In genomic region chr7:65390588-65390987, GRCh38 we compare ENCODE assay signal across 13 cellular contexts. TPM values are rescaled to one million over a fixed set of nuclear protein-coding genes. Genes with fewer than 3 reads are reported as not detected.
DNase-seq lines count a peak whose midpoint lies in the region; ATAC-seq lines count a peak whose summit lies in the region.
"Had no signal": no experiment of that assay in that cellular context is flagged by ENCODE, and none has a peak within 500 bp of the region (broad histone marks: within the 10 kb centered on the region; RNA-seq: fewer than 3 reads in every experiment).

No MANE protein-coding gene starts in this region.

- peaks cover 35% of the 10 kb centered on the region for H3K4me1 Mint-ChIP-seq in memory B cell

- peaks cover 71% of the 10 kb centered on the region for H3K36me3 ChIP-seq in MG63

- H3K9me3 ChIP-seq in MG63, result no peaks in the 10 kb centered on the region
- H3K9me3 ChIP-seq: heart left ventricle had no signal

- peak overlapping the region; percentile 68 for H3K27ac Mint-ChIP-seq in memory B cell

- H3K9me3 Mint-ChIP-seq in memory B cell, result peaks cover 1% of the 10 kb centered on the region

- H3K4me3 ChIP-seq in MG63, result no peak overlapping the region
- H3K4me3 ChIP-seq: heart left ventricle, transverse colon had no signal

- peak; percentile 69 for ATAC-seq in GM18508 (IDR thresholded peaks at IDR 0.05; ENCODE audit: insufficient read depth, unreplicated experiment)
- peak; percentile 80 for ATAC-seq in GM21526 (IDR thresholded peaks at IDR 0.05; ENCODE audit: low FRiP score, unreplicated experiment)
- peak; percentile 83 for ATAC-seq in HG03432 (IDR thresholded peaks at IDR 0.05; ENCODE audit: unreplicated experiment)
- ATAC-seq in memory B cell (ENCODE audit: low read depth), result no peak
- ATAC-seq: heart left ventricle had no signal

- H3K4me3 Mint-ChIP-seq in memory B cell, result peak overlapping the region; percentile 52

- no peaks in the 10 kb centered on the region for H3K27me3 Mint-ChIP-seq in memory B cell

- H3K36me3 Mint-ChIP-seq in memory B cell, result peaks cover 41% of the 10 kb centered on the region

- no peaks in the 10 kb centered on the region for H3K27me3 ChIP-seq in MG63
- H3K27me3 ChIP-seq: heart left ventricle, transverse colon had no signal

- DNase-seq in memory B cell (ENCODE audit: low spot score in 2 of 2) (no peak), HPDE6-E6E7 (ENCODE audit: extremely low spot score) (no peak), SW 1271 (lab: John Stamatoyannopoulos, UW) (no peak), MG63 (no peak)
- no peak for DNase-seq in stimulated activated CD4-positive, alpha-beta T cell treated with anti-CD3 and anti-CD28 coated beads, Interleukin-4, amount 100 ng/mL, for 1 hour
- DNase-seq: activated CD8-positive, alpha-beta memory T cell treated with anti-CD3 and anti-CD28 coated beads, Interleukin-2, amount 50 U/mL, for 4 hours; cerebellar nuclear complex; heart left ventricle; NCI-H526 treated with DMSO at 0.1 percent for 48 hours; transverse colon had no signal

RNA-seq across cellular contexts. Expression of gene ZNF92, which starts 16.9 kb away (rescaled TPM):
- total RNA-seq in MG63 (2014; rRNA removed; shearing (Covaris generic); ENCODE audit: low replicate concordance), result 3.7 and 4.9 TPM in 2 replicates
